Comparison of ENCODE assay signal across 8 cellular contexts in the genomic region with DNA sequence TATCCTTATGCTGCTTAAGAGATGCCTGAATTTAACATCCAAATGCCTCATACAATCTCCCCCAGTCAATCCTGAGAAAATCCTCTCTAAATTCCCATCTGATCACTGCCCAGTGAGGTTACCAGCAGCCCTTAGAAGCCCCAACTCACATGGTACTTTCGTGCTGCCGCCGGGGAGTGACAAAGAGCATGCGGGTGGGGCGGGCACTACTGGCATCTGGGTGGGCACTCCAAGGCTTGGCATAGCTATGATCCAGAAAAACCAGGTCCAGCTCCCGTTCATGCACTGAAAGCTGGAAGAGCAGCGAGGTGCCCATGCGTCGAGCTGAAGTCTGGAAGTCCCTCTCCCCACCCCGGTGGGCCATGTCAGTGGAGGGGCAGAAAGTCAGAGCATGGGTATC. TPM values are rescaled to one million over a fixed set of nuclear protein-coding genes. Genes with fewer than 3 reads are reported as not detected.
DNase-seq lines count a peak whose midpoint lies in the region; ATAC-seq and TF ChIP-seq lines count a peak whose summit lies in the region.

No MANE protein-coding gene starts in this region.

- H3K36me3 ChIP-seq in suprapubic skin: peaks cover 15% of the 10 kb centered on the region

- peaks cover 8% of the 10 kb centered on the region for H3K27me3 Mint-ChIP-seq in T-helper 2 cell treated with Interferon-gamma antibody and Interleukin-4, amounts not matched to agents 5 μg/mL and 100 μg/mL, for 36 hours (ENCODE audit: low read depth)
- no peaks in the 10 kb centered on the region for H3K27me3 Mint-ChIP-seq in activated naive CD8-positive, alpha-beta T cell

- peak overlapping the region; percentile 93 for H3K4me3 Mint-ChIP-seq in T-helper 2 cell treated with Interferon-gamma antibody and Interleukin-4, amounts not matched to agents 5 μg/mL and 100 μg/mL, for 36 hours
- H3K4me3 Mint-ChIP-seq in activated naive CD8-positive, alpha-beta T cell: peak overlapping the region; percentile 95

- peaks cover 31% of the 10 kb centered on the region for H3K36me3 Mint-ChIP-seq in T-helper 2 cell treated with Interferon-gamma antibody and Interleukin-4, amounts not matched to agents 5 μg/mL and 100 μg/mL, for 36 hours (ENCODE audit: low read depth)
- peaks cover 12% of the 10 kb centered on the region for H3K36me3 Mint-ChIP-seq in activated naive CD8-positive, alpha-beta T cell

- H3K4me1 ChIP-seq in suprapubic skin: peaks cover 36% of the 10 kb centered on the region

- H3K4me1 Mint-ChIP-seq in T-helper 2 cell treated with Interferon-gamma antibody and Interleukin-4, amounts not matched to agents 5 μg/mL and 100 μg/mL, for 36 hours (ENCODE audit: low read depth): peaks cover 31% of the 10 kb centered on the region
- peaks cover 47% of the 10 kb centered on the region for H3K4me1 Mint-ChIP-seq in activated naive CD8-positive, alpha-beta T cell (ENCODE audit: low read depth)

- no peaks in the 10 kb centered on the region for H3K9me3 ChIP-seq in suprapubic skin

- TF ChIP-seq EP300 in suprapubic skin (IDR thresholded peaks at IDR 0.05): no peak

- H3K27ac Mint-ChIP-seq in T-helper 2 cell treated with Interferon-gamma antibody and Interleukin-4, amounts not matched to agents 5 μg/mL and 100 μg/mL, for 36 hours: peak overlapping the region; percentile 98
- peak overlapping the region; percentile 95 for H3K27ac Mint-ChIP-seq in activated naive CD8-positive, alpha-beta T cell

- no peak for DNase-seq in T-helper 2 cell treated with Interferon-gamma antibody and Interleukin-4, amounts not matched to agents 5 μg/mL and 100 μg/mL, for 36 hours (ENCODE audit: low spot score)
- DNase-seq in T-helper 2 cell (no peak), kidney tubule cell (ENCODE audit: low spot score) (peak; percentile 14), suprapubic skin (ENCODE audit: low spot score in 2 of 2) (no peak)

- WGBS in suprapubic skin: 41% methylated on average over 8 of the region's 10 CpGs

- peak overlapping the region; percentile 85 for H3K4me3 ChIP-seq in suprapubic skin

- no peak for TF ChIP-seq POLR2A in suprapubic skin (IDR thresholded peaks at IDR 0.05)

- no peaks in the 10 kb centered on the region for H3K9me3 Mint-ChIP-seq in T-helper 2 cell treated with Interferon-gamma antibody and Interleukin-4, amounts not matched to agents 5 μg/mL and 100 μg/mL, for 36 hours
- H3K9me3 Mint-ChIP-seq in activated naive CD8-positive, alpha-beta T cell (ENCODE audit: low read depth): no peaks in the 10 kb centered on the region

- ATAC-seq in GM18867 (IDR thresholded peaks at IDR 0.05; ENCODE audit: unreplicated experiment) (no peak), GM19395 (IDR thresholded peaks at IDR 0.05; ENCODE audit: unreplicated experiment) (no peak), GM21786 (IDR thresholded peaks at IDR 0.05; ENCODE audit: unreplicated experiment) (no peak)

- no peak overlapping the region for H3K27ac ChIP-seq in suprapubic skin

- H3K27me3 ChIP-seq in suprapubic skin: no peaks in the 10 kb centered on the region

- TF ChIP-seq CTCF in suprapubic skin (IDR thresholded peaks at IDR 0.05): no peak

RNA-seq across cellular contexts. Expression of a gene that starts 1.3 kb away (rescaled TPM):
- total RNA-seq in suprapubic skin: 10 to 100 TPM; 29.3 to 70.5 (median 37.4) TPM

RNA-seq across cellular contexts. Expression of a gene that starts 5.8 kb away (rescaled TPM):
- not detected for total RNA-seq in suprapubic skin
